Comparison of ENCODE assay signal across 18 cellular contexts in genomic region chr4:182649698-182650477, GRCh38.
A peak's percentile ranks its signal among the peaks of the same experiment; 100 is the strongest.
DNase-seq lines count a peak whose midpoint lies in the region; ATAC-seq, FAIRE-seq and TF ChIP-seq lines count a peak whose summit lies in the region.
"Had no signal": no experiment of that assay in that cellular context is flagged by ENCODE, and none has a peak within 500 bp of the region (broad histone marks: within the 10 kb centered on the region; RNA-seq: fewer than 3 reads in every experiment).

No MANE protein-coding gene starts in this region.

- H3K36me3 Mint-ChIP-seq in WTC11 = peaks cover 14% of the 10 kb centered on the region
- H3K36me3 Mint-ChIP-seq in activated T-cell treated with anti-CD3 and anti-CD28 coated beads, Interleukin-2, amount 50 U/mL, for 72 hours (ENCODE audit: insufficient read depth in 2 of 2) = no peaks in the 10 kb centered on the region
- H3K36me3 Mint-ChIP-seq: CD8-positive, alpha-beta memory T cell had no signal

- ATAC-seq in GM18511 (IDR thresholded peaks at IDR 0.05; ENCODE audit: unreplicated experiment) = peak; percentile 50
- peak; percentile 90 for ATAC-seq in WTC11
- no peak for ATAC-seq in activated T-cell treated with anti-CD3 and anti-CD28 coated beads, Interleukin-2, amount 50 U/mL, for 72 hours (replicated peaks in 1 of 2)
- ATAC-seq: A549, HCT116 had no signal

- DNase-seq in HTR-8/SVneo (ENCODE audit: insufficient read length, low spot score) (peak; percentile 3), WTC11 (ENCODE audit: low spot score) (no peak), iPS-NIHi7 (ENCODE audit: extremely low spot score) (peak; percentile 18), SW 1271 (lab: John Stamatoyannopoulos, UW) (no peak), NCI-H2196 (lab: John Stamatoyannopoulos, UW; ENCODE audit: unreplicated experiment) (no peak), GM03348 (ENCODE audit: low spot score) (no peak)
- DNase-seq in activated T-cell treated with anti-CD3 and anti-CD28 coated beads, Interleukin-2, amount 50 U/mL, for 72 hours = no peak
- DNase-seq: CD8-positive, alpha-beta memory T cell; MM.1S; NCI-H1105; NCI-H1694; NCI-H2081 treated with DMSO at 0.1 percent for 48 hours; NCI-H748 treated with DMSO at 0.1 percent for 48 hours; OCI-M1; Right ventricle myocardium superior had no signal

- peak; percentile 57 for FAIRE-seq in HTR-8/SVneo (lab: Jason Lieb, UNC)
- FAIRE-seq: A549 had no signal

- no peak for TF ChIP-seq CTCF in WTC11 (IDR thresholded peaks at IDR 0.05)

- H3K4me1 Mint-ChIP-seq in WTC11 = peaks cover 2% of the 10 kb centered on the region; the same call in 1 of the 2 replicates
- H3K4me1 Mint-ChIP-seq in activated T-cell treated with anti-CD3 and anti-CD28 coated beads, Interleukin-2, amount 50 U/mL, for 72 hours (ENCODE audit: low read depth) = no peaks in the 10 kb centered on the region
- H3K4me1 Mint-ChIP-seq: CD8-positive, alpha-beta memory T cell had no signal

- H3K9me3 Mint-ChIP-seq in WTC11 = peaks cover 13% of the 10 kb centered on the region
- H3K9me3 Mint-ChIP-seq in activated T-cell treated with anti-CD3 and anti-CD28 coated beads, Interleukin-2, amount 50 U/mL, for 72 hours = peaks cover 4 to 10% of the 10 kb centered on the region in 2 donors

- POLR2A ChIA-PET in WTC11 (lab: Charles Lee) = no interaction called here

- CTCF ChIA-PET in WTC11 (lab: Charles Lee) = interaction anchor here (0.6 kb wide), 1 partner anchor 66 kb away, joined by 3 read pairs; no protein-coding TSS in a partner anchor

- no peak overlapping the region for H3K4me3 Mint-ChIP-seq in WTC11
- H3K4me3 Mint-ChIP-seq in activated T-cell treated with anti-CD3 and anti-CD28 coated beads, Interleukin-2, amount 50 U/mL, for 72 hours = no peak overlapping the region
- H3K4me3 Mint-ChIP-seq: CD8-positive, alpha-beta memory T cell had no signal

- no peak overlapping the region for H3K27ac Mint-ChIP-seq in WTC11
- no peak overlapping the region for H3K27ac Mint-ChIP-seq in activated T-cell treated with anti-CD3 and anti-CD28 coated beads, Interleukin-2, amount 50 U/mL, for 72 hours
- H3K27ac Mint-ChIP-seq: CD8-positive, alpha-beta memory T cell had no signal

- no peaks in the 10 kb centered on the region; the same call in 1 of the 2 replicates for H3K27me3 Mint-ChIP-seq in WTC11 (ENCODE audit: low read depth)
- peaks cover 10% of the 10 kb centered on the region for H3K27me3 Mint-ChIP-seq in activated T-cell treated with anti-CD3 and anti-CD28 coated beads, Interleukin-2, amount 50 U/mL, for 72 hours (ENCODE audit: low read depth)

TF ChIP-seq in WTC11, 78 proteins besides CTCF, POLR2A, EP300 and RAD21:
- TF ChIP-seq ELF4 (CRISPR knock-in tag; IDR thresholded peaks at IDR 0.05; ENCODE audit: low read depth) (no peak), GRHL2 (CRISPR knock-in tag; IDR thresholded peaks at IDR 0.05; ENCODE audit: insufficient replicate concordance, severe bottlenecking) (no peak), CREM (CRISPR knock-in tag; IDR thresholded peaks at IDR 0.05) (no peak), ZMAT4 (CRISPR knock-in tag; IDR thresholded peaks at IDR 0.05) (no peak), ZNF121 (CRISPR knock-in tag; IDR thresholded peaks at IDR 0.05) (no peak), MAX (CRISPR knock-in tag; IDR thresholded peaks at IDR 0.05) (no peak), ZBTB43 (CRISPR knock-in tag; IDR thresholded peaks at IDR 0.05) (no peak), E2F5 (CRISPR knock-in tag; IDR thresholded peaks at IDR 0.05) (no peak), ZNF219 (CRISPR knock-in tag; IDR thresholded peaks at IDR 0.05; ENCODE audit: borderline replicate concordance) (no peak), PRRX2 (CRISPR knock-in tag; IDR thresholded peaks at IDR 0.05) (no peak), NR1H2 (CRISPR knock-in tag; IDR thresholded peaks at IDR 0.05) (no peak), TEAD4 (CRISPR knock-in tag; IDR thresholded peaks at IDR 0.05) (no peak), ZNF416 (CRISPR knock-in tag; IDR thresholded peaks at IDR 0.05) (no peak), ATF1 (CRISPR knock-in tag; IDR thresholded peaks at IDR 0.05) (no peak), SP1 (CRISPR knock-in tag; conservative IDR thresholded peaks at IDR 0.05) (no peak), FOXJ3 (CRISPR knock-in tag; IDR thresholded peaks at IDR 0.05; ENCODE audit: borderline replicate concordance) (no peak), ESRRA (CRISPR knock-in tag; IDR thresholded peaks at IDR 0.05; ENCODE audit: borderline replicate concordance) (no peak)

Comparison
In these comparisons a context has a peak if more than half of its experiments do, and no peak if none do; other contexts are left out.
1. ATAC-seq: peak in GM18511 (single experiment) and WTC11 (single experiment); none in activated T-cell treated with anti-CD3 and anti-CD28 coated beads, Interleukin-2, amount 50 U/mL, for 72 hours (0 of 2).
2. DNase-seq: peak in HTR-8/SVneo (single experiment) and iPS-NIHi7 (single experiment); none in WTC11 (single experiment), SW 1271 (0 of 2), NCI-H2196 (single experiment), GM03348 (single experiment) and activated T-cell treated with anti-CD3 and anti-CD28 coated beads, Interleukin-2, amount 50 U/mL, for 72 hours (0 of 2).